13 cellular contexts compared by ENCODE assay signal in genomic region chr4:151567056-151567455, GRCh38.
DNase-seq lines count a peak whose midpoint lies in the region; ATAC-seq and TF ChIP-seq lines count a peak whose summit lies in the region.
"Had no signal": no experiment of that assay in that cellular context is flagged by ENCODE, and none has a peak within 500 bp of the region (broad histone marks: within the 10 kb centered on the region; RNA-seq: fewer than 3 reads in every experiment).

No MANE protein-coding gene starts in this region.

- H3K36me3 ChIP-seq in GM23248 (ENCODE audit: low read depth) (no peaks in the 10 kb centered on the region), body of pancreas (replicated peaks in 1 of 2; ENCODE audit: insufficient read depth in 1 of 2, low read depth in 2 of 2) (no peaks in the 10 kb centered on the region), PC-9 (ENCODE audit: low read depth) (no peaks in the 10 kb centered on the region)
- H3K36me3 ChIP-seq: gastroesophageal sphincter had no signal

- H3K4me2 ChIP-seq in GM23248 (ENCODE audit: unreplicated experiment) (no peak overlapping the region), PC-9 (no peak overlapping the region)

- ATAC-seq in GM18519 (IDR thresholded peaks at IDR 0.05; ENCODE audit: low FRiP score, unreplicated experiment) (peak; percentile 94), GM21619 (IDR thresholded peaks at IDR 0.05; ENCODE audit: unreplicated experiment) (peak; percentile 81), HG03460 (IDR thresholded peaks at IDR 0.05; ENCODE audit: unreplicated experiment) (peak; percentile 88), left colon (peak; percentile 47), body of pancreas (no peak)
- ATAC-seq: CD8-positive, alpha-beta T cell; gastroesophageal sphincter had no signal

- in situ Hi-C loops in GM23248 (cut with MboI), result no loop called here

- H3K4me3 ChIP-seq in GM23248 (no peak overlapping the region), body of pancreas (no peak overlapping the region), PC-9 (no peak overlapping the region)
- H3K4me3 ChIP-seq: gastroesophageal sphincter had no signal

- BruUV-seq in PC-9 (replicated peaks; lab: Mats Ljungman, UMichigan), result no TSS peak

- H2AFZ ChIP-seq in GM23248 (no peak overlapping the region), PC-9 (no peak overlapping the region)

- POLR2A ChIA-PET in PC-9 (lab: Charles Lee; ENCODE audit: unreplicated experiment), result no interaction called here

- no peaks in the 10 kb centered on the region for H3K9me2 ChIP-seq in GM23248 (ENCODE audit: insufficient read depth)
- no peaks in the 10 kb centered on the region; the same call in 1 of the 2 replicates for H3K9me2 ChIP-seq in PC-9 (ENCODE audit: insufficient read depth)

- TF ChIP-seq CTCF in body of pancreas (IDR thresholded peaks at IDR 0.05) (no peak), PC-9 (conservative IDR thresholded peaks at IDR 0.05) (no peak)

- H3K9me3 ChIP-seq in GM23248 (ENCODE audit: low read depth) (no peaks in the 10 kb centered on the region), body of pancreas (no peaks in the 10 kb centered on the region), PC-9 (ENCODE audit: insufficient read depth, low read depth) (no peaks in the 10 kb centered on the region)
- H3K9me3 ChIP-seq: gastroesophageal sphincter had no signal

- CTCF ChIA-PET in PC-9 (lab: Charles Lee), result interaction anchor here (1.0 kb wide), 1 partner anchor 37 kb away, joined by 3 read pairs; no protein-coding TSS in a partner anchor

- H3K4me1 ChIP-seq in GM23248 (ENCODE audit: insufficient read depth), result no peaks in the 10 kb centered on the region
- peaks cover 63% of the 10 kb centered on the region for H3K4me1 ChIP-seq in body of pancreas
- no peaks in the 10 kb centered on the region for H3K4me1 ChIP-seq in PC-9 (replicated peaks; ENCODE audit: insufficient read depth)
- H3K4me1 ChIP-seq: gastroesophageal sphincter had no signal

- intact Hi-C loops in left colon (cut with DNase I, micrococcal nuclease), result no loop called here
- intact Hi-C loops in body of pancreas (cut with DNase I), result no loop called here
- intact Hi-C loops in PC-9 (cut with micrococcal nuclease; ENCODE audit: unreplicated experiment), result no loop called here

- no peak overlapping the region for H3K9ac ChIP-seq in GM23248

- TF ChIP-seq POLR2A in body of pancreas (IDR thresholded peaks at IDR 0.05), result no peak

- H3F3A ChIP-seq in GM23248 (ENCODE audit: insufficient read depth) (no peaks in the 10 kb centered on the region), PC-9 (ENCODE audit: insufficient read depth, low read depth) (no peaks in the 10 kb centered on the region)

- H3K79me2 ChIP-seq in GM23248 (ENCODE audit: insufficient read depth) (no peaks in the 10 kb centered on the region), PC-9 (ENCODE audit: low read depth) (no peaks in the 10 kb centered on the region)

- H4K20me1 ChIP-seq in GM23248 (ENCODE audit: insufficient read depth) (no peaks in the 10 kb centered on the region), PC-9 (ENCODE audit: insufficient read depth) (no peaks in the 10 kb centered on the region)

- WGBS in GM23248 (ENCODE audit: low coverage in 1 of 2, low lambda C conversion rate in 2 of 2, missing lambda C conversion rate in 2 of 2), 2 experiments, result 48 to 58% methylated on average over 4 of the region's 4 CpGs
- WGBS in body of pancreas, 2 donors, result 69 to 74% methylated on average over 4 of the region's 4 CpGs

- DNase-seq in left colon, result no peak
- no peak for DNase-seq in GM23248
- no peak for DNase-seq in HuH-7 (ENCODE audit: low spot score)
- DNase-seq in body of pancreas, result no peak
- no peak for DNase-seq in PC-9
- DNase-seq: activated CD4-positive, CD25-positive, alpha-beta regulatory T cell treated with anti-CD3 and anti-CD28 coated beads, Interleukin-2, amount 50 U/mL, for 72 hours; activated naive CD4-positive, alpha-beta T cell treated with Interleukin-2 at 50 U/mL for 16 hours; CD8-positive, alpha-beta T cell; NCI-H1105 treated with DMSO at 0.1 percent for 48 hours had no signal

- H3K27ac ChIP-seq in GM23248 (no peak overlapping the region), body of pancreas (no peak overlapping the region), PC-9 (no peak overlapping the region)
- H3K27ac ChIP-seq: gastroesophageal sphincter had no signal

- H3K27me3 ChIP-seq in GM23248 (replicated peaks; ENCODE audit: insufficient read depth), result no peaks in the 10 kb centered on the region
- H3K27me3 ChIP-seq in body of pancreas, result no peaks in the 10 kb centered on the region
- no peaks in the 10 kb centered on the region for H3K27me3 ChIP-seq in PC-9 (ENCODE audit: insufficient read depth, low read depth)
- H3K27me3 ChIP-seq: gastroesophageal sphincter had no signal
